In the genomic region with DNA sequence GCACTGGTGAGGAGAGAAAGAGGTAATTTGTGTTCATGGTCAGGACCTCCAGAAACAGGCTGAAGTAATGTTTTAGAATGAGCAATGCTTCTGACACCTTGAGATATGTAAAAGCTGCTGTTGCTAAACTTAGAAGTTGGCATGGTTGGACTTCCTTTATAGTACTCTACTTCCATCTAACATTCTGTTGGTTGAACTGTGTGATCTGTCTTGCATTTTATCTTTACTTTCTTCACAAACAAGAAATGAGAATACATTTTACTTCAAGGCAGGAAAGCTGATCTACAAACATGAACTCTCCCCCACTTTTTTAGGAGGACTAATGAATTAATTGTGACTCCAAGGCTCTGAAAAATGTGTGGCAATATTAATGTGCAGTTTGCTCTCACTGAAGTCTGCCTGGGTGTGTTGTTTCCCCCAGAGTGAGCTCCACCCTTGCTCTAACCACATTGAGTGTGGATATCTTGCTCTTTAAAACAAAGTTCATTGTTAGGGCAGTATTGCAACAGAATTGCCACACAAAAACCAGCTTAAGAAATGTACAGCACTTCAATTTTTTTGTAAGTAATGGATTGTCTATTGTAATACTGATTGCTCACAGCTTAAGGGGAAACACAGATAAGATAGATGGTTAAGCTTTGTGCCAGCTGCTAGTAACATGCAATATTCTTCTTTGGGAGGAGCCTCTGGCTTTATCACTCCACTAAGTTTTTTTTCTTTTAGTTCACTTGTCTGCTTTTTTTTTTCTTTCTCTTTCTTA, we compare ENCODE assay signal across 7 cellular contexts.
DNase-seq lines count a peak whose midpoint lies in the region; ATAC-seq, FAIRE-seq and TF ChIP-seq lines count a peak whose summit lies in the region.

No MANE protein-coding gene starts in this region.

- H3K4me3 ChIP-seq in MG63 (no peak overlapping the region), keratinocyte (ENCODE audit: control insufficient read depth in 2 of 3, extremely low read depth in 1 of 3, insufficient read depth in 2 of 3, low read depth in 1 of 3, low read length in 3 of 3) (no peak overlapping the region), BE2C (ENCODE audit: low read depth, low read length) (no peak overlapping the region)

- DNase-seq in HFFc6, result peak; percentile 42
- peak; percentile 17 for DNase-seq in MG63
- DNase-seq in keratinocyte (ENCODE audit: low read depth, low spot score), result peak; percentile 58
- no peak for DNase-seq in BE2C

- FAIRE-seq in keratinocyte (lab: Jason Lieb, UNC), result peak; percentile 73

- H3K27ac ChIP-seq in angular gyrus (ENCODE audit: low read depth, low read length) (peak overlapping the region; percentile 84), keratinocyte (ENCODE audit: control insufficient read depth, insufficient read depth, low read length) (peak overlapping the region; percentile 45)

- H3K36me3 Mint-ChIP-seq in HFFc6 (ENCODE audit: low read depth), result no peaks in the 10 kb centered on the region
- H3K36me3 Mint-ChIP-seq in stimulated activated naive CD8-positive, alpha-beta T cell treated with anti-CD3 and anti-CD28 coated beads, Interleukin-15, Interleukin-2, amounts not matched to agents 100 ng/mL and 50 ng/mL, for 24 hours (ENCODE audit: low read depth), result no peaks in the 10 kb centered on the region

- TF ChIP-seq CTCF in HFFc6 (IDR thresholded peaks at IDR 0.05) (no peak), keratinocyte (optimal IDR thresholded peaks at IDR 0.05 in 1 of 3, IDR thresholded peaks at IDR 0.05 in 1 of 3, conservative IDR thresholded peaks at IDR 0.05 in 1 of 3; ENCODE audit: extremely low read depth in 1 of 3, insufficient read depth in 2 of 3, low read length in 3 of 3) (no peak), BE2C (IDR thresholded peaks at IDR 0.05; ENCODE audit: low read depth, low read length) (no peak)

- H3K9me3 Mint-ChIP-seq in HFFc6, result no peaks in the 10 kb centered on the region
- no peaks in the 10 kb centered on the region for H3K9me3 Mint-ChIP-seq in stimulated activated naive CD8-positive, alpha-beta T cell treated with anti-CD3 and anti-CD28 coated beads, Interleukin-15, Interleukin-2, amounts not matched to agents 100 ng/mL and 50 ng/mL, for 24 hours

- peak overlapping the region; percentile 44 for H3K4me3 Mint-ChIP-seq in HFFc6
- H3K4me3 Mint-ChIP-seq in stimulated activated naive CD8-positive, alpha-beta T cell treated with anti-CD3 and anti-CD28 coated beads, Interleukin-15, Interleukin-2, amounts not matched to agents 100 ng/mL and 50 ng/mL, for 24 hours, result peak overlapping the region; percentile 75

- peak overlapping the region; percentile 35 for H3K4me2 ChIP-seq in keratinocyte (ENCODE audit: control insufficient read depth, extremely low read depth, insufficient read depth, low read depth, low read length)

- H3K36me3 ChIP-seq in MG63 (no peaks in the 10 kb centered on the region), keratinocyte (ENCODE audit: control insufficient read depth in 2 of 2, extremely low read depth in 1 of 2, insufficient read depth in 2 of 2, low read length in 2 of 2) (no peaks in the 10 kb centered on the region), BE2C (no peaks in the 10 kb centered on the region; the same call in 1 of the 2 replicates)

- H3K9me1 ChIP-seq in keratinocyte (ENCODE audit: control insufficient read depth, extremely low read depth, insufficient read depth, low read length), result peaks cover 2% of the 10 kb centered on the region

- peak; percentile 78 for ATAC-seq in GM18517 (IDR thresholded peaks at IDR 0.05; ENCODE audit: unreplicated experiment)

- no peaks in the 10 kb centered on the region for H4K20me1 ChIP-seq in keratinocyte (ENCODE audit: control insufficient read depth, extremely low read depth, insufficient read depth, low read length)

- H3K27me3 ChIP-seq in MG63 (no peaks in the 10 kb centered on the region), keratinocyte (ENCODE audit: control insufficient read depth, extremely low read depth, insufficient read depth, low read length) (no peaks in the 10 kb centered on the region), BE2C (no peaks in the 10 kb centered on the region)

- H3K9me3 ChIP-seq in MG63, result no peaks in the 10 kb centered on the region
- H3K9me3 ChIP-seq in keratinocyte (ENCODE audit: control insufficient read depth, low read depth, low read length), result no peaks in the 10 kb centered on the region
- no peaks in the 10 kb centered on the region for H3K9me3 ChIP-seq in BE2C

- peaks cover 2% of the 10 kb centered on the region for H3K79me2 ChIP-seq in keratinocyte (ENCODE audit: control insufficient read depth, insufficient read depth, low read length)

- peaks cover 30% of the 10 kb centered on the region for H3K4me1 ChIP-seq in keratinocyte (ENCODE audit: control insufficient read depth, extremely low read depth, insufficient read depth, low read length)
- peaks cover 30% of the 10 kb centered on the region for H3K4me1 ChIP-seq in BE2C

- H3K27ac Mint-ChIP-seq in HFFc6, result peak overlapping the region; percentile 70
- peak overlapping the region; percentile 94 for H3K27ac Mint-ChIP-seq in stimulated activated naive CD8-positive, alpha-beta T cell treated with anti-CD3 and anti-CD28 coated beads, Interleukin-15, Interleukin-2, amounts not matched to agents 100 ng/mL and 50 ng/mL, for 24 hours

- no peaks in the 10 kb centered on the region; the same call in 1 of the 2 replicates for H3K27me3 Mint-ChIP-seq in HFFc6 (ENCODE audit: insufficient read depth)
- H3K27me3 Mint-ChIP-seq in stimulated activated naive CD8-positive, alpha-beta T cell treated with anti-CD3 and anti-CD28 coated beads, Interleukin-15, Interleukin-2, amounts not matched to agents 100 ng/mL and 50 ng/mL, for 24 hours, result no peaks in the 10 kb centered on the region

- H3K4me1 Mint-ChIP-seq in HFFc6 (ENCODE audit: low read depth), result peaks cover 64% of the 10 kb centered on the region
- peaks cover 90% of the 10 kb centered on the region for H3K4me1 Mint-ChIP-seq in stimulated activated naive CD8-positive, alpha-beta T cell treated with anti-CD3 and anti-CD28 coated beads, Interleukin-15, Interleukin-2, amounts not matched to agents 100 ng/mL and 50 ng/mL, for 24 hours (ENCODE audit: low read depth)

- dilution Hi-C loops in keratinocyte (cut with MboI; ENCODE audit: extremely low pct_ligation_motif_present, low sequenced_read_pairs), result no loop called here

- no peak overlapping the region for H2AFZ ChIP-seq in keratinocyte (ENCODE audit: control insufficient read depth, low read length)

- H3K9ac ChIP-seq in keratinocyte (ENCODE audit: control insufficient read depth, extremely low read depth, insufficient read depth, low read length), result peak overlapping the region; percentile 12
